In genomic region chr2:204504594-204504993, GRCh38 we compare ENCODE assay signal across 30 cellular contexts. TPM values are rescaled to one million over a fixed set of nuclear protein-coding genes. Genes with fewer than 3 reads are reported as not detected.
"Had no signal": no experiment of that assay in that cellular context is flagged by ENCODE, and none has a peak within 500 bp of the region (broad histone marks: within the 10 kb centered on the region; RNA-seq: fewer than 3 reads in every experiment).

No MANE protein-coding gene starts in this region.

- H3K4me3 Mint-ChIP-seq: activated B cell treated with CpG ODN at 0.5 μM for 24 hours; activated CD8-positive, alpha-beta T cell treated with anti-CD3 and anti-CD28 coated beads for 36 hours; activated naive CD8-positive, alpha-beta T cell; activated T-cell treated with anti-CD3 and anti-CD28 coated beads, Interleukin-2, amount 50 U/mL, for 4 hours; activated T-helper 17 cell treated with anti-CD3 and anti-CD28 coated beads, Interleukin-2, amount 50 U/mL, for 72 hours; central memory CD8-positive, alpha-beta T cell; dendritic cell treated with granulocyte-macrophage colony-stimulating factor and Interleukin-4, amounts not matched to agents 40 ng/mL and 50 ng/mL, for 4 days; effector memory CD8-positive, alpha-beta T cell; T-helper 17 cell; T-helper 2 cell treated with Interferon-gamma antibody and Interleukin-4, amounts not matched to agents 5 μg/mL and 100 μg/mL, for 36 hours had no signal

- H3K4me1 ChIP-seq: esophagus muscularis mucosa, foreskin keratinocyte, gastrocnemius medialis had no signal

- H3K4me3 ChIP-seq: coronary artery, dorsolateral prefrontal cortex, esophagus muscularis mucosa, gastrocnemius medialis had no signal

- H3K9me3 Mint-ChIP-seq: activated B cell treated with CpG ODN at 0.5 μM for 24 hours; activated CD8-positive, alpha-beta T cell treated with anti-CD3 and anti-CD28 coated beads for 36 hours; activated T-cell treated with anti-CD3 and anti-CD28 coated beads, Interleukin-2, amount 50 U/mL, for 4 hours; activated T-helper 17 cell treated with anti-CD3 and anti-CD28 coated beads, Interleukin-2, amount 50 U/mL, for 72 hours; central memory CD8-positive, alpha-beta T cell; dendritic cell treated with granulocyte-macrophage colony-stimulating factor and Interleukin-4, amounts not matched to agents 40 ng/mL and 50 ng/mL, for 4 days; effector memory CD8-positive, alpha-beta T cell; T-helper 2 cell treated with Interferon-gamma antibody and Interleukin-4, amounts not matched to agents 5 μg/mL and 100 μg/mL, for 36 hours had no signal

- H3K27ac ChIP-seq: coronary artery, dorsolateral prefrontal cortex, esophagus muscularis mucosa, foreskin keratinocyte, gastrocnemius medialis, WERI-Rb-1 had no signal

- H3K27ac Mint-ChIP-seq: activated B cell treated with CpG ODN at 0.5 μM for 24 hours; activated CD8-positive, alpha-beta T cell treated with anti-CD3 and anti-CD28 coated beads for 36 hours; activated naive CD8-positive, alpha-beta T cell; activated T-helper 17 cell treated with anti-CD3 and anti-CD28 coated beads, Interleukin-2, amount 50 U/mL, for 72 hours; dendritic cell treated with granulocyte-macrophage colony-stimulating factor and Interleukin-4, amounts not matched to agents 40 ng/mL and 50 ng/mL, for 4 days; effector memory CD8-positive, alpha-beta T cell; T-helper 17 cell; T-helper 2 cell treated with Interferon-gamma antibody and Interleukin-4, amounts not matched to agents 5 μg/mL and 100 μg/mL, for 36 hours had no signal

- H3K9me3 ChIP-seq: esophagus muscularis mucosa, gastrocnemius medialis had no signal

- H3K36me3 ChIP-seq: brain microvascular endothelial cell, esophagus muscularis mucosa, gastrocnemius medialis, WERI-Rb-1 had no signal

- H3K27me3 ChIP-seq: brain microvascular endothelial cell, esophagus muscularis mucosa, foreskin keratinocyte, gastrocnemius medialis had no signal

- H3K27me3 Mint-ChIP-seq: activated B cell treated with CpG ODN at 0.5 μM for 24 hours; activated CD8-positive, alpha-beta T cell treated with anti-CD3 and anti-CD28 coated beads for 36 hours; activated naive CD8-positive, alpha-beta T cell; activated T-helper 17 cell treated with anti-CD3 and anti-CD28 coated beads, Interleukin-2, amount 50 U/mL, for 72 hours; dendritic cell treated with granulocyte-macrophage colony-stimulating factor and Interleukin-4, amounts not matched to agents 40 ng/mL and 50 ng/mL, for 4 days had no signal

- H3K4me1 Mint-ChIP-seq: activated B cell treated with CpG ODN at 0.5 μM for 24 hours; activated T-helper 17 cell treated with anti-CD3 and anti-CD28 coated beads, Interleukin-2, amount 50 U/mL, for 72 hours; central memory CD8-positive, alpha-beta T cell; T-helper 17 cell had no signal

- H3K36me3 Mint-ChIP-seq: activated naive CD8-positive, alpha-beta T cell had no signal

- DNase-seq: activated B cell treated with CpG ODN at 0.5 μM for 24 hours; activated CD4-positive, alpha-beta T cell treated with anti-CD3 and anti-CD28 coated beads for 48 hours; activated CD4-positive, alpha-beta T cell treated with anti-CD3 and anti-CD28 coated beads, Interleukin-2, amount 50 U/mL, for 1 hour; activated CD4-positive, alpha-beta T cell treated with anti-CD3 and anti-CD28 coated beads, Interleukin-2, amount 50 U/mL, for 48 hours; activated CD8-positive, alpha-beta memory T cell treated with anti-CD3 and anti-CD28 coated beads for 24 hours; activated CD8-positive, alpha-beta T cell treated with anti-CD3 and anti-CD28 coated beads for 36 hours; activated effector memory CD4-positive, alpha-beta T cell treated with Interleukin-2 at 50 U/mL for 16 hours; activated gamma-delta T cell treated with Interleukin-2 at 50 U/mL for 16 hours; activated naive CD4-positive, alpha-beta T cell treated with anti-CD3 and anti-CD28 coated beads, Interleukin-2, amount 50 U/mL, for 16 hours; activated naive CD4-positive, alpha-beta T cell treated with Interleukin-2 at 50 U/mL for 16 hours; activated T-cell treated with anti-CD3 and anti-CD28 coated beads, Interleukin-2, amount 50 U/mL, for 4 hours; amniotic stem cell; anterior cingulate cortex; dorsolateral prefrontal cortex; effector memory CD8-positive, alpha-beta T cell; foreskin keratinocyte; gastrocnemius medialis; glutamatergic neuron; T-helper 1 cell; T-helper 17 cell; T1000; WERI-Rb-1 had no signal

RNA-seq across cellular contexts. Expression of gene PARD3B, which starts 40.7 kb away (rescaled TPM):
- total RNA-seq: activated B cell treated with CpG ODN at 0.5 μM for 24 hours had no signal
